Comparison of ENCODE assay signal across 8 cellular contexts in the genomic region with DNA sequence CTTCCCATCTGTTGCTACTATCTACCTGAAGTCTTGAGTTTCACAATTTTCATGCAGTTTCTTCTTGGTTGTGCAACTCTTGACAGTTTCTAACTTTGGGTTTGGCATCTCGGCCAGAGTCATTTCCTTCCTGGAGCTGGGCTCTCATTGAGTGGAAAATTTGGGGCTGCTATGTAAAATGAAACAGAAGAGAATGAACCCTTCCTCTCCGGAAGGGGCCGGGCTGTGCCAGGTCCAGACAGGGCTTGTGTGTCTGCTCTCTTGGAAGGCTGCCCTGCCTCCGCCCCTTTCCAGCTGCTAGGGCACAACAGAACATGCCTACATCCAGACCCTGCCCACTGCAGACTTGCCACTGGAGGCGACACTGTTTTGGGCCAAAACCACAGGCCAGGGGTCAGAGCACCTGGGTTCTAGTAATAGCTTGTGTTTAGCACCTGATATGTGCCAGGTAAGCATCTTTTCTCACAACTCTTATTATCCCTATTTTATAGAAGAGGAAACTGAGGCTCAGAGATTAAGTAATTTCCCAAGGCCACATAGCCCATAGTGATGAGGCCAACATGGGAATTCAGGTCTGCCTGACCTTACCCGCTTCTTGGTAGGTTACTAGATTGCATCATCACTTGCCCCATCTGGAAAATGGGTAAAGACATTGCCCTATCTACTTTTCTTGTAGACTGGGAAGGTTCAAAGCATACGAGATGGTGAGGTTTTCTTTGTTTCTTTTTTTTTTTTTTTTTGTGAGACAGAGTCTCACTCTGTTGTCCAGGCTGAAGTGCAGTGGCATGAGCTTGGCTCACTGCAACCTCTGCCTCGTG. TPM values are rescaled to one million over a fixed set of nuclear protein-coding genes. Genes with fewer than 3 reads are reported as not detected.
A peak's percentile ranks its signal among the peaks of the same experiment; 100 is the strongest.
DNase-seq lines count a peak whose midpoint lies in the region; TF ChIP-seq lines count a peak whose summit lies in the region.

No MANE protein-coding gene starts in this region.

- POLR2A ChIA-PET in activated CD4-positive, alpha-beta memory T cell treated with anti-CD3 and anti-CD28 coated beads for 36 hours (lab: Charles Lee) = interaction anchor here (2.0 kb wide), 1 partner anchor 9 kb away, joined by 7 read pairs; no protein-coding TSS in a partner anchor
- POLR2A ChIA-PET in GM10248 (lab: Yijun Ruan, JAX) = no interaction called here

- H3K36me3 Mint-ChIP-seq in activated CD4-positive, alpha-beta memory T cell treated with anti-CD3 and anti-CD28 coated beads for 36 hours = peaks cover 4% of the 10 kb centered on the region

- H3K4me3 ChIP-seq in ACC112 (ENCODE audit: low read depth, low read length) (peak overlapping the region; percentile 3; the same call in 1 of the 2 replicates), LNCaP clone FGC (ENCODE audit: low read depth, low read length) (no peak overlapping the region), fibroblast of pulmonary artery (replicated peaks; ENCODE audit: low read depth, low read length) (no peak overlapping the region), parathyroid adenoma (ENCODE audit: low read depth, low read length) (no peak overlapping the region)

- H3K9me3 ChIP-seq in parathyroid adenoma (ENCODE audit: control insufficient read depth, low read length) = no peaks in the 10 kb centered on the region

- H3K36me3 ChIP-seq in ACC112 (ENCODE audit: insufficient read depth, low read length) (no peaks in the 10 kb centered on the region), parathyroid adenoma (ENCODE audit: control insufficient read depth, insufficient read depth, low read length) (no peaks in the 10 kb centered on the region)

- H3K9me3 Mint-ChIP-seq in activated CD4-positive, alpha-beta memory T cell treated with anti-CD3 and anti-CD28 coated beads for 36 hours = no peaks in the 10 kb centered on the region

- DNase-seq in LNCaP clone FGC (ENCODE audit: low read depth) (peak; percentile 28), fibroblast of pulmonary artery (ENCODE audit: low read depth) (peak; percentile 90), ACHN (no peak), DMS114 treated with DMSO at 0.1 percent for 48 hours (lab: John Stamatoyannopoulos, UW; ENCODE audit: unreplicated experiment) (no peak), GM10248 (ENCODE audit: extremely low spot score) (no peak)
- DNase-seq in activated CD4-positive, alpha-beta memory T cell treated with anti-CD3 and anti-CD28 coated beads for 36 hours = peak; percentile 77

- no peak overlapping the region for H3K4me2 ChIP-seq in parathyroid adenoma (ENCODE audit: low read length)

- peak overlapping the region; percentile 89 for H3K27ac Mint-ChIP-seq in activated CD4-positive, alpha-beta memory T cell treated with anti-CD3 and anti-CD28 coated beads for 36 hours

- peaks cover 20% of the 10 kb centered on the region for H3K79me2 ChIP-seq in ACC112 (ENCODE audit: control insufficient read depth, insufficient read depth, low read length, unreplicated experiment)
- H3K79me2 ChIP-seq in parathyroid adenoma = no peaks in the 10 kb centered on the region

- H2AFZ ChIP-seq in ACC112 (ENCODE audit: low read length, unreplicated experiment) (no peak overlapping the region), parathyroid adenoma (no peak overlapping the region)

- CTCF ChIA-PET in activated CD4-positive, alpha-beta memory T cell treated with anti-CD3 and anti-CD28 coated beads for 36 hours (lab: Charles Lee) = interaction anchor here (0.9 to 2.0 kb wide), 4 partner anchors 9 to 74 kb away, joined by 4 to 6 read pairs (median 6); no protein-coding TSS in a partner anchor
- CTCF ChIA-PET in GM10248 (lab: Yijun Ruan, JAX) = interaction anchor here (2.2 kb wide), 1 partner anchor 12 kb away, joined by 8 read pairs; no protein-coding TSS in a partner anchor

- H3K4me3 Mint-ChIP-seq in activated CD4-positive, alpha-beta memory T cell treated with anti-CD3 and anti-CD28 coated beads for 36 hours = peak overlapping the region; percentile 9

- H3K27ac ChIP-seq in ACC112 (ENCODE audit: low read depth, low read length) (peak overlapping the region; percentile 99), parathyroid adenoma (peak overlapping the region; percentile 34)

- H3K4me1 Mint-ChIP-seq in activated CD4-positive, alpha-beta memory T cell treated with anti-CD3 and anti-CD28 coated beads for 36 hours (ENCODE audit: low read depth) = peaks cover 82% of the 10 kb centered on the region

- H3K27me3 ChIP-seq in ACC112 (ENCODE audit: insufficient read depth, low read length) = no peaks in the 10 kb centered on the region
- H3K27me3 ChIP-seq in parathyroid adenoma (ENCODE audit: control insufficient read depth, insufficient read depth, low read length) = no peaks in the 10 kb centered on the region

- no peaks in the 10 kb centered on the region for H3K27me3 Mint-ChIP-seq in activated CD4-positive, alpha-beta memory T cell treated with anti-CD3 and anti-CD28 coated beads for 36 hours

- TF ChIP-seq CTCF in LNCaP clone FGC (IDR thresholded peaks at IDR 0.05; ENCODE audit: control insufficient read depth, extremely low read depth, insufficient read depth) = no peak
- TF ChIP-seq CTCF in fibroblast of pulmonary artery (IDR thresholded peaks at IDR 0.05; ENCODE audit: low read length, missing control alignments) = no peak
- TF ChIP-seq CTCF in parathyroid adenoma (IDR thresholded peaks at IDR 0.05) = no peak
- TF ChIP-seq CTCF in GM10248 (IDR thresholded peaks at IDR 0.05; ENCODE audit: control extremely low read depth, extremely low read depth, low read depth, missing control alignments) = no peak

- in situ Hi-C loops in ACHN (cut with HindIII; ENCODE audit: low pct_ligation_motif_present, low pct_unique_long_range_greater_than_20kb, low sequenced_read_pairs) = no loop called here

- H3K4me1 ChIP-seq in ACC112 (ENCODE audit: control insufficient read depth, insufficient read depth, low read length, unreplicated experiment) (peaks cover 72% of the 10 kb centered on the region), parathyroid adenoma (peaks cover 4% of the 10 kb centered on the region)

- H3K9ac ChIP-seq in parathyroid adenoma = no peak overlapping the region

- intact Hi-C loops in activated CD4-positive, alpha-beta memory T cell treated with anti-CD3 and anti-CD28 coated beads for 36 hours (cut with micrococcal nuclease) = loop anchor here (2.0 to 5.0 kb wide), 2 partner anchors 13 to 133 kb away; partner anchors contain the start of gene SEC13

RNA-seq across cellular contexts. Expression of gene IRAK2, which starts 25.0 kb away (rescaled TPM):
- 1 to 10 TPM; 7.3 to 8.3 TPM for total RNA-seq in activated CD4-positive, alpha-beta memory T cell treated with anti-CD3 and anti-CD28 coated beads for 36 hours

RNA-seq across cellular contexts. Expression of gene VHL, which starts 48.2 kb away (rescaled TPM):
- total RNA-seq in activated CD4-positive, alpha-beta memory T cell treated with anti-CD3 and anti-CD28 coated beads for 36 hours = 10 to 100 TPM; 47.0 to 51.3 TPM

RNA-seq across cellular contexts. Expression of gene TATDN2, which starts 58.5 kb away (rescaled TPM):
- total RNA-seq in activated CD4-positive, alpha-beta memory T cell treated with anti-CD3 and anti-CD28 coated beads for 36 hours = 10 to 100 TPM; 36.9 to 39.4 TPM

Comparison
In these comparisons a context has a peak if more than half of its experiments do, and no peak if none do; other contexts are left out.
1. DNase-seq: peak in LNCaP clone FGC (single experiment), activated CD4-positive, alpha-beta memory T cell treated with anti-CD3 and anti-CD28 coated beads for 36 hours (single experiment) and fibroblast of pulmonary artery (single experiment); none in ACHN (single experiment), DMS114 treated with DMSO at 0.1 percent for 48 hours (single experiment) and GM10248 (single experiment).